ENCODE assay signal across 25 cellular contexts in the genomic region with DNA sequence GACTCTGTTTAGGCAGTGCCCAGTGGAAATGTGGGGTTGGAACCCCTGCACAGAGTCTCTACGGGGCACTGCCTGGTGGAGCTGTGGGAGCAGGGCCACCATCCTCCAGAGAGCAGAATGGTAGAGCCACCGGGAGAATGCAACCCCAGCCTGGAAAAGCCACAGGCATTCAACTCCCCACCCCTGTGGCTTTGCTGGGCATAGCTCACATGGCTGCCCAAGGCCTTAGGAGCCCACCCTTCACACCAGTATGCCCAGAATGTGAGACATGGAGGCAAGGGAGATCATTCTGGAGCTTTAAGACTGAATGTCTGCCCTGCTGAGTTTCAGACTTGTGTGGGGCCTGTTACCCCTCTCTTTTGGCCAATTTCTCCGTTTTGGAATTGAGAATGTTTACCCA. TPM values are rescaled to one million over a fixed set of nuclear protein-coding genes. Genes with fewer than 3 reads are reported as not detected.
A peak's percentile ranks its signal among the peaks of the same experiment; 100 is the strongest.
DNase-seq lines count a peak whose midpoint lies in the region; ATAC-seq and TF ChIP-seq lines count a peak whose summit lies in the region.
"Had no signal": no experiment of that assay in that cellular context is flagged by ENCODE, and none has a peak within 500 bp of the region (broad histone marks: within the 10 kb centered on the region; RNA-seq: fewer than 3 reads in every experiment).

No MANE protein-coding gene starts in this region.

- no peak overlapping the region for H3K4me3 ChIP-seq in A673 (ENCODE audit: low read depth, low read length, poor library complexity, severe bottlenecking)
- H3K4me3 ChIP-seq: body of pancreas, dorsolateral prefrontal cortex, GM23338, pancreas, spleen had no signal

- H3K9me3 ChIP-seq in A673 (ENCODE audit: low read depth, low read length, poor library complexity, severe bottlenecking) = no peaks in the 10 kb centered on the region
- H3K9me3 ChIP-seq: body of pancreas, pancreas, spleen had no signal

- H3K4me1 Mint-ChIP-seq in stimulated activated effector memory CD8-positive, alpha-beta T cell treated with anti-CD3 and anti-CD28 coated beads, Interleukin-12 subunit alpha, Interleukin-12 subunit beta, amount 100 ng/mL, for 72 hours = no peaks in the 10 kb centered on the region
- H3K4me1 Mint-ChIP-seq: activated CD4-positive, alpha-beta memory T cell treated with anti-CD3 and anti-CD28 coated beads, Interleukin-2, amount 10 ng/mL, durations not matched to agents 7 days and 5 days had no signal

- CTCF ChIA-PET in A673 (lab: Charles Lee) = no interaction called here

- H3K4me3 Mint-ChIP-seq in stimulated activated effector memory CD8-positive, alpha-beta T cell treated with anti-CD3 and anti-CD28 coated beads, Interleukin-12 subunit alpha, Interleukin-12 subunit beta, amount 100 ng/mL, for 72 hours = no peak overlapping the region
- H3K4me3 Mint-ChIP-seq: activated CD4-positive, alpha-beta memory T cell treated with anti-CD3 and anti-CD28 coated beads, Interleukin-2, amount 10 ng/mL, durations not matched to agents 7 days and 5 days; activated naive CD8-positive, alpha-beta T cell; CD4-positive, CD25-positive, alpha-beta regulatory T cell; GM23338; natural killer cell treated with Interleukin-12 subunit alpha and Interleukin-12 subunit beta and Interleukin-15 and Interleukin-18, amount 100 ng/mL, for 72 hours; T-helper 1 cell treated with Interleukin-12 subunit alpha and Interleukin-12 subunit beta and Interleukin-4 antibody, amounts not matched to agents 30 μg/mL and 1 μg/mL, for 36 hours had no signal

- no peak overlapping the region for H3K27ac Mint-ChIP-seq in stimulated activated effector memory CD8-positive, alpha-beta T cell treated with anti-CD3 and anti-CD28 coated beads, Interleukin-12 subunit alpha, Interleukin-12 subunit beta, amount 100 ng/mL, for 72 hours
- H3K27ac Mint-ChIP-seq: activated CD4-positive, alpha-beta memory T cell treated with anti-CD3 and anti-CD28 coated beads, Interleukin-2, amount 10 ng/mL, durations not matched to agents 7 days and 5 days; activated naive CD8-positive, alpha-beta T cell; activated T-helper 2 cell treated with anti-CD3 and anti-CD28 coated beads, Interferon-gamma antibody, Interleukin-2, Interleukin-4, amounts not matched to agents 10 μg/mL and 5 μg/mL and 100 μg/mL, durations not matched to agents 14 hours and 24 hours and 36 hours; CD4-positive, CD25-positive, alpha-beta regulatory T cell; GM23338; natural killer cell treated with Interleukin-12 subunit alpha and Interleukin-12 subunit beta and Interleukin-15 and Interleukin-18, amount 100 ng/mL, for 72 hours; T-helper 1 cell treated with Interleukin-12 subunit alpha and Interleukin-12 subunit beta and Interleukin-4 antibody, amounts not matched to agents 30 μg/mL and 1 μg/mL, for 36 hours had no signal

- H3K4me1 ChIP-seq in A673 (ENCODE audit: insufficient read depth, low read length, poor library complexity, severe bottlenecking) = peaks cover 8% of the 10 kb centered on the region
- H3K4me1 ChIP-seq: body of pancreas, pancreas had no signal

- no TSS peak for BruUV-seq in A673 (replicated peaks; lab: Mats Ljungman, UMichigan)

- no peaks in the 10 kb centered on the region for H3K27me3 ChIP-seq in A673 (replicated peaks; ENCODE audit: insufficient read depth, low read depth, low read length, poor library complexity)
- H3K27me3 ChIP-seq: body of pancreas, dorsolateral prefrontal cortex, pancreas had no signal

- DNase-seq in EH (ENCODE audit: low read depth) (peak; percentile 57), SW480 (ENCODE audit: low spot score) (peak; percentile 86), iPS-NIHi7 (ENCODE audit: extremely low spot score) (peak; percentile 1), NCI-H2171 (lab: John Stamatoyannopoulos, UW) (no peak), A673 (ENCODE audit: low spot score) (no peak)
- peak in 1 of 2 donors; percentile 30 for DNase-seq in stimulated activated effector memory CD8-positive, alpha-beta T cell treated with anti-CD3 and anti-CD28 coated beads, Interleukin-12 subunit alpha, Interleukin-12 subunit beta, amount 100 ng/mL, for 72 hours (ENCODE audit: low spot score in 2 of 2)
- DNase-seq: activated CD4-positive, alpha-beta memory T cell treated with anti-CD3 and anti-CD28 coated beads, Interleukin-2, amount 10 ng/mL, durations not matched to agents 7 days and 5 days; body of pancreas; CD4-positive, CD25-positive, alpha-beta regulatory T cell; kidney; midbrain; MV-4-11; NCI-H1436 treated with DMSO at 0.1 percent for 48 hours; NCI-H774; pancreas; spleen had no signal

- no peaks in the 10 kb centered on the region for H3K36me3 Mint-ChIP-seq in stimulated activated effector memory CD8-positive, alpha-beta T cell treated with anti-CD3 and anti-CD28 coated beads, Interleukin-12 subunit alpha, Interleukin-12 subunit beta, amount 100 ng/mL, for 72 hours
- H3K36me3 Mint-ChIP-seq: activated naive CD8-positive, alpha-beta T cell; CD4-positive, CD25-positive, alpha-beta regulatory T cell; natural killer cell treated with Interleukin-12 subunit alpha and Interleukin-12 subunit beta and Interleukin-15 and Interleukin-18, amount 100 ng/mL, for 72 hours had no signal

- ATAC-seq in stimulated activated effector memory CD8-positive, alpha-beta T cell treated with anti-CD3 and anti-CD28 coated beads, Interleukin-12 subunit alpha, Interleukin-12 subunit beta, amount 100 ng/mL, for 72 hours = peak; percentile 24
- ATAC-seq in GM18858 (IDR thresholded peaks at IDR 0.05; ENCODE audit: unreplicated experiment) = no peak
- no peak for ATAC-seq in GM18873 (IDR thresholded peaks at IDR 0.05; ENCODE audit: low FRiP score, unreplicated experiment)
- ATAC-seq: activated CD4-positive, CD25-positive, alpha-beta regulatory T cell treated with anti-CD3 and anti-CD28 coated beads, Interleukin-2, amount 50 U/mL, for 24 hours; body of pancreas; GM23338; pancreas had no signal

- intact Hi-C loops in A673 (cut with micrococcal nuclease; ENCODE audit: unreplicated experiment) = no loop called here

- no peak overlapping the region for H3K27ac ChIP-seq in A673 (ENCODE audit: low read depth, low read length, poor library complexity, severe bottlenecking)
- H3K27ac ChIP-seq: body of pancreas, dorsolateral prefrontal cortex, pancreas, spleen had no signal

- TF ChIP-seq CTCF in A673 (conservative IDR thresholded peaks at IDR 0.05; ENCODE audit: low read depth, low read length) = no peak

- no peaks in the 10 kb centered on the region for H3K9me3 Mint-ChIP-seq in stimulated activated effector memory CD8-positive, alpha-beta T cell treated with anti-CD3 and anti-CD28 coated beads, Interleukin-12 subunit alpha, Interleukin-12 subunit beta, amount 100 ng/mL, for 72 hours
- H3K9me3 Mint-ChIP-seq: activated CD4-positive, alpha-beta memory T cell treated with anti-CD3 and anti-CD28 coated beads, Interleukin-2, amount 10 ng/mL, durations not matched to agents 7 days and 5 days; activated T-helper 2 cell treated with anti-CD3 and anti-CD28 coated beads, Interferon-gamma antibody, Interleukin-2, Interleukin-4, amounts not matched to agents 10 μg/mL and 5 μg/mL and 100 μg/mL, durations not matched to agents 14 hours and 24 hours and 36 hours; GM23338; natural killer cell treated with Interleukin-12 subunit alpha and Interleukin-12 subunit beta and Interleukin-15 and Interleukin-18, amount 100 ng/mL, for 72 hours; T-helper 1 cell treated with Interleukin-12 subunit alpha and Interleukin-12 subunit beta and Interleukin-4 antibody, amounts not matched to agents 30 μg/mL and 1 μg/mL, for 36 hours had no signal

- POLR2A ChIA-PET in A673 (lab: Charles Lee; ENCODE audit: low non-redundant PET) = no interaction called here

- H3K36me3 ChIP-seq in A673 (ENCODE audit: insufficient read depth, low read length, poor library complexity, severe bottlenecking) = no peaks in the 10 kb centered on the region
- H3K36me3 ChIP-seq: pancreas, spleen had no signal

RNA-seq across cellular contexts. Expression of gene CHCHD6, which starts 19.0 kb away (rescaled TPM):
- total RNA-seq in A673 (2021) = 23.3 and 24.8 TPM in 2 replicates

RNA-seq across cellular contexts. Expression of gene TXNRD3, which starts 30.1 kb away (rescaled TPM):
- total RNA-seq in A673 (2021) = 4.1 and 5.5 TPM in 2 replicates

Comparison
In these comparisons a context has a peak if more than half of its experiments do, and no peak if none do; other contexts are left out.
1. DNase-seq: peak in EH (single experiment), SW480 (single experiment) and iPS-NIHi7 (single experiment); none in NCI-H2171 (single experiment) and A673 (single experiment).